ENCODE assay signal across 9 cellular contexts in genomic region chr1:31374511-31375196, GRCh38.
DNase-seq lines count a peak whose midpoint lies in the region; TF ChIP-seq lines count a peak whose summit lies in the region.
"Had no signal": no experiment of that assay in that cellular context is flagged by ENCODE, and none has a peak within 500 bp of the region (broad histone marks: within the 10 kb centered on the region; RNA-seq: fewer than 3 reads in every experiment).

No MANE protein-coding gene starts in this region.

- H3K4me3 ChIP-seq in fibroblast of mammary gland (ENCODE audit: control insufficient read depth, low read depth, low read length), result no peak overlapping the region

- H3K36me3 Mint-ChIP-seq in nephron (ENCODE audit: low read depth), result no peaks in the 10 kb centered on the region

- peaks cover 64% of the 10 kb centered on the region for H3K4me1 Mint-ChIP-seq in nephron

- peaks cover 3% of the 10 kb centered on the region for H3K27me3 Mint-ChIP-seq in nephron (ENCODE audit: low read depth)

- TF ChIP-seq CTCF in fibroblast of mammary gland (conservative IDR thresholded peaks at IDR 0.05; ENCODE audit: control insufficient read depth, insufficient read depth, low read depth, low read length) (no peak), nephron (IDR thresholded peaks at IDR 0.05; ENCODE audit: unreplicated experiment in 3 of 3) (no peak)

- no peaks in the 10 kb centered on the region for H3K9me3 Mint-ChIP-seq in nephron

- DNase-seq in AG08396 (ENCODE audit: low spot score) (peak; percentile 50), NCI-H446 treated with DMSO at 0.1 percent for 48 hours (lab: John Stamatoyannopoulos, UW) (peak; percentile 90), fibroblast of mammary gland (ENCODE audit: low read depth) (peak; percentile 92), CD1c-positive myeloid dendritic cell (ENCODE audit: extremely low spot score) (no peak), AG08395 (ENCODE audit: low spot score) (no peak), middle frontal gyrus (ENCODE audit: extremely low spot score, low spot score) (no peak), LoVo (ENCODE audit: low spot score) (no peak)
- DNase-seq: activated CD4-positive, alpha-beta T cell treated with anti-CD3 and anti-CD28 coated beads for 1 hour had no signal

- peak overlapping the region; percentile 46 to 85 (median 85) for H3K4me3 Mint-ChIP-seq in nephron

- peak overlapping the region; percentile 98 to 99 (median 98) for H3K27ac Mint-ChIP-seq in nephron

Comparison
In these comparisons a context has a peak if more than half of its experiments do, and no peak if none do; other contexts are left out.
1. DNase-seq: peak in AG08396 (single experiment), NCI-H446 treated with DMSO at 0.1 percent for 48 hours (single experiment) and fibroblast of mammary gland (single experiment); none in CD1c-positive myeloid dendritic cell (single experiment), AG08395 (single experiment), middle frontal gyrus (single experiment) and LoVo (single experiment).